ENCODE assay signal across 1 cellular context in genomic region chr2:168801961-168802824, GRCh38.
TF ChIP-seq lines count a peak whose summit lies in the region.

A gene with protein sequence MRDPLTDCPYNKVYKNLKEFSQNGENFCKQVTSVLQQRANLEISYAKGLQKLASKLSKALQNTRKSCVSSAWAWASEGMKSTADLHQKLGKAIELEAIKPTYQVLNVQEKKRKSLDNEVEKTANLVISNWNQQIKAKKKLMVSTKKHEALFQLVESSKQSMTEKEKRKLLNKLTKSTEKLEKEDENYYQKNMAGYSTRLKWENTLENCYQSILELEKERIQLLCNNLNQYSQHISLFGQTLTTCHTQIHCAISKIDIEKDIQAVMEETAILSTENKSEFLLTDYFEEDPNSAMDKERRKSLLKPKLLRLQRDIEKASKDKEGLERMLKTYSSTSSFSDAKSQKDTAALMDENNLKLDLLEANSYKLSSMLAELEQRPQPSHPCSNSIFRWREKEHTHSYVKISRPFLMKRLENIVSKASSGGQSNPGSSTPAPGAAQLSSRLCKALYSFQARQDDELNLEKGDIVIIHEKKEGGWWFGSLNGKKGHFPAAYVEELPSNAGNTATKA (plus strand): TSS chr2:168802637. CDS start chr2:168802647, 10 bp downstream.

TF ChIP-seq in GM23338, 12 proteins besides CTCF, POLR2A, EP300 and RAD21 (continued from another document):
- TF ChIP-seq REST (IDR thresholded peaks at IDR 0.05; ENCODE audit: unreplicated experiment) (no peak), POLR2AphosphoS5 (IDR thresholded peaks at IDR 0.05; ENCODE audit: low read depth) (no peak), EZH2phosphoT487 (IDR thresholded peaks at IDR 0.05; ENCODE audit: unreplicated experiment) (no peak), EZH2 (IDR thresholded peaks at IDR 0.05; ENCODE audit: low read depth, unreplicated experiment) (no peak), ETS1 (IDR thresholded peaks at IDR 0.05) (no peak)
TF ChIP-seq in GM23338: peak in this region for 0.
